ENCODE assay signal across 8 cellular contexts in the genomic region with DNA sequence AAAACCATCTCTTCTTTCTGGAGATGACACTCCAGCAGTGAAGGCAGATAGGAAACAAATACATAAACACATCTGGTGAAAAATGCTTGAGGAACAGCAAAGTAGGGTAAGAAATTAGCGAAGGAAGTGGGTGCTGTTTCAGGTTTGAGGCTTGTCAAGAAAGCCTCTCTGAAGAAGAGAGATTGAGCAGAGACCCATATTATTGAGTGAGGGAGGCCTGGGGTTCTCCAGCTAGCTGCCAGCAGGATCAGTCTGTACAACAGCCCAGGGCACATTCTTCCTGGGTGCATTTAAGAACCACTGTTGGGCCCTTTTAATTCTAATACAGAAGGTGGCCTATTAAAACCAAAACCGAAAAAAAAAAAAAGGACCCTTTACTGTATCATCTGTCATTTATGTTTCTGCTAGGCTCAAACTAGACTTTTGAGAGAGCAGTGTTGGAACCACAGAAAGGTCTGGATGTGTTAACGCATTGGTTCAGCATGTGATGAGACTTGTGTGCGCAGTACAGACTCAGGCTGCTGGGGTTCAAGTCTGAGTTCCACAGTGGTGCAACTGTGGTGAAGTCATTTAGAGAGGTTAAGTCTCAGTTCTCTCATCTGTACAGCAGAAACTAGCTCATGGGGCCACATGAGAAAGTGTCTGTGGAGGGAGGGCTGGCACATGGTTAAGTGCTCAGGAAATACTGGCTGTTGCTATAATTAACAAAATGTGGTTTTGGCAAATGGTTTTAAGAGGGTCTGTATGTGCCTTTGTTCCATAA. TPM values are rescaled to one million over a fixed set of nuclear protein-coding genes. Genes with fewer than 3 reads are reported as not detected.
DNase-seq lines count a peak whose midpoint lies in the region; ATAC-seq and TF ChIP-seq lines count a peak whose summit lies in the region.

No MANE protein-coding gene starts in this region.

- H3K9me3 Mint-ChIP-seq in activated naive CD8-positive, alpha-beta T cell treated with anti-CD3 and anti-CD28 coated beads for 36 hours: no peaks in the 10 kb centered on the region

- no peak for TF ChIP-seq CTCF in GM06990 (IDR thresholded peaks at IDR 0.05; ENCODE audit: insufficient read depth, low read length, poor library complexity, severe bottlenecking)
- no peak for TF ChIP-seq CTCF in foreskin fibroblast (IDR thresholded peaks at IDR 0.05; ENCODE audit: low read depth, low read length)
- TF ChIP-seq CTCF in BE2C (IDR thresholded peaks at IDR 0.05; ENCODE audit: low read depth, low read length): no peak
- no peak for TF ChIP-seq CTCF in colonic mucosa (IDR thresholded peaks at IDR 0.05)

- peak overlapping the region; percentile 58 for H3K4me3 Mint-ChIP-seq in activated naive CD8-positive, alpha-beta T cell treated with anti-CD3 and anti-CD28 coated beads for 36 hours

- DNase-seq in GM06990 (ENCODE audit: extremely low read depth, insufficient read length) (peak; percentile 72), HCEC 1CT (no peak), foreskin fibroblast (no peak), BE2C (no peak), colonic mucosa (no peak)
- peak; percentile 62 for DNase-seq in activated naive CD8-positive, alpha-beta T cell treated with anti-CD3 and anti-CD28 coated beads for 36 hours

- H3K27ac ChIP-seq in colonic mucosa: no peak overlapping the region

- peaks cover 40% of the 10 kb centered on the region for H3K4me1 Mint-ChIP-seq in activated naive CD8-positive, alpha-beta T cell treated with anti-CD3 and anti-CD28 coated beads for 36 hours

- peak; percentile 89 for ATAC-seq in GM21381 (IDR thresholded peaks at IDR 0.05; ENCODE audit: unreplicated experiment)
- peak; percentile 91 for ATAC-seq in HG03565 (IDR thresholded peaks at IDR 0.05; ENCODE audit: unreplicated experiment)

- no peaks in the 10 kb centered on the region for H3K9me3 ChIP-seq in BE2C
- H3K9me3 ChIP-seq in colonic mucosa: no peaks in the 10 kb centered on the region

- no peaks in the 10 kb centered on the region for H3K4me1 ChIP-seq in BE2C
- no peaks in the 10 kb centered on the region for H3K4me1 ChIP-seq in colonic mucosa

- H3K36me3 ChIP-seq in GM06990 (ENCODE audit: control insufficient read depth, insufficient read depth, low read length): no peaks in the 10 kb centered on the region
- no peaks in the 10 kb centered on the region for H3K36me3 ChIP-seq in BE2C
- H3K36me3 ChIP-seq in colonic mucosa: no peaks in the 10 kb centered on the region

- H3K27me3 Mint-ChIP-seq in activated naive CD8-positive, alpha-beta T cell treated with anti-CD3 and anti-CD28 coated beads for 36 hours: no peaks in the 10 kb centered on the region

- H3K36me3 Mint-ChIP-seq in activated naive CD8-positive, alpha-beta T cell treated with anti-CD3 and anti-CD28 coated beads for 36 hours: peaks cover 23% of the 10 kb centered on the region

- H3K4me3 ChIP-seq in GM06990 (replicated peaks; ENCODE audit: low read depth, low read length): no peak overlapping the region; the same call in 1 of the 2 replicates
- H3K4me3 ChIP-seq in foreskin fibroblast (ENCODE audit: low read depth in 1 of 2, low read length in 2 of 2): no peak overlapping the region
- H3K4me3 ChIP-seq in BE2C (ENCODE audit: low read depth, low read length): no peak overlapping the region
- no peak overlapping the region for H3K4me3 ChIP-seq in colonic mucosa

- no peak overlapping the region for H3K9ac ChIP-seq in colonic mucosa (ENCODE audit: low read depth in 2 of 2, low read length in 2 of 2)

- intact Hi-C loops in colonic mucosa (cut with DNase I): no loop called here

- H3K27me3 ChIP-seq in GM06990 (replicated peaks; ENCODE audit: control insufficient read depth, insufficient read depth, low read length) (no peaks in the 10 kb centered on the region), BE2C (no peaks in the 10 kb centered on the region), colonic mucosa (no peaks in the 10 kb centered on the region)

- peak overlapping the region; percentile 95 for H3K27ac Mint-ChIP-seq in activated naive CD8-positive, alpha-beta T cell treated with anti-CD3 and anti-CD28 coated beads for 36 hours

RNA-seq across cellular contexts. Expression of a gene that starts 28.9 kb away (rescaled TPM):
- 10 to 100 TPM; 34.0 to 34.5 TPM for total RNA-seq in activated naive CD8-positive, alpha-beta T cell treated with anti-CD3 and anti-CD28 coated beads for 36 hours
- 20.4 TPM for polyA plus RNA-seq in BE2C (2012; ENCODE audit: insufficient read depth, insufficient read length, low read depth)
- 10 to 100 TPM; 61.7 to 63.2 TPM for total RNA-seq in colonic mucosa

Comparison
In these comparisons a context has a peak if more than half of its experiments do, and no peak if none do; other contexts are left out.
1. DNase-seq: peak in GM06990 (single experiment) and activated naive CD8-positive, alpha-beta T cell treated with anti-CD3 and anti-CD28 coated beads for 36 hours (single experiment); none in HCEC 1CT (single experiment), foreskin fibroblast (0 of 2), BE2C (single experiment) and colonic mucosa (single experiment).